Comparison of ENCODE assay signal across 10 cellular contexts in genomic region chr21:35050348-35051286, GRCh38. TPM values are rescaled to one million over a fixed set of nuclear protein-coding genes. Genes with fewer than 3 reads are reported as not detected.
A peak's percentile ranks its signal among the peaks of the same experiment; 100 is the strongest.
DNase-seq lines count a peak whose midpoint lies in the region; ATAC-seq and TF ChIP-seq lines count a peak whose summit lies in the region.
"Had no signal": no experiment of that assay in that cellular context is flagged by ENCODE, and none has a peak within 500 bp of the region (broad histone marks: within the 10 kb centered on the region; RNA-seq: fewer than 3 reads in every experiment).

No MANE protein-coding gene starts in this region.

- intact Hi-C loops in heart left ventricle (cut with DNase I) (loop anchor here in 8 of 10 donors (1.0 to 10.0 kb wide), 11 partner anchors 156 to 894 kb away; no protein-coding TSS in a partner anchor), heart right ventricle (cut with DNase I) (loop anchor here in 8 of 10 donors (1.0 to 10.0 kb wide), 9 partner anchors 347 to 977 kb away; no protein-coding TSS in a partner anchor), transverse colon (cut with DNase I; ENCODE audit: low total_unique reads) (loop anchor here (5.0 kb wide), 1 partner anchor 272 kb away; no protein-coding TSS in a partner anchor), testis (cut with DNase I; ENCODE audit: low total_unique reads) (no loop called here), uterus (cut with DNase I; ENCODE audit: low total_unique reads) (no loop called here)

- peak overlapping the region; percentile 69 for H3K9ac ChIP-seq in OCI-LY3 (ENCODE audit: low read length)

- ATAC-seq in heart left ventricle: no peak
- ATAC-seq in heart right ventricle: no peak

- in situ Hi-C loops in transverse colon (cut with MboI; ENCODE audit: low pct_ligation_motif_present in 1 of 4, low pct_unique_long_range_greater_than_20kb in 1 of 4, low sequenced_read_pairs in 3 of 4): loop anchor here in 1 of 4 donors (25.0 kb wide), 1 partner anchor 137 kb away; no protein-coding TSS in a partner anchor

- H3K9me3 ChIP-seq in heart left ventricle (no peaks in the 10 kb centered on the region), heart right ventricle (no peaks in the 10 kb centered on the region), OCI-LY3 (ENCODE audit: insufficient read depth, low read length) (no peaks in the 10 kb centered on the region), transverse colon (no peaks in the 10 kb centered on the region), testis (no peaks in the 10 kb centered on the region), WERI-Rb-1 (ENCODE audit: severe bottlenecking) (peaks cover 10% of the 10 kb centered on the region), uterus (no peaks in the 10 kb centered on the region)

- H3K4me1 ChIP-seq in heart left ventricle (peaks cover 0 to 55% (median 12%) of the 10 kb centered on the region in 12 donors), heart right ventricle (peaks cover 3 to 56% (median 10%) of the 10 kb centered on the region in 9 donors), OCI-LY3 (ENCODE audit: low read length) (peaks cover 67% of the 10 kb centered on the region), transverse colon (peaks cover 15 to 42% (median 28%) of the 10 kb centered on the region in 4 donors), testis (no peaks in the 10 kb centered on the region), uterus (no peaks in the 10 kb centered on the region)

- peak overlapping the region in 7 of 12 donors; percentile 2 to 76 (median 37) for H3K27ac ChIP-seq in heart left ventricle
- H3K27ac ChIP-seq in heart right ventricle: peak overlapping the region in 5 of 10 donors; percentile 16 to 73 (median 49)
- H3K27ac ChIP-seq in OCI-LY3 (ENCODE audit: low read length): peak overlapping the region; percentile 94
- peak overlapping the region; percentile 72 to 77 (median 73) for H3K27ac ChIP-seq in transverse colon
- H3K27ac ChIP-seq in testis: no peak overlapping the region
- no peak overlapping the region for H3K27ac ChIP-seq in WERI-Rb-1
- peak overlapping the region in 1 of 2 donors; percentile 11 for H3K27ac ChIP-seq in uterus
- H3K27ac ChIP-seq: SK-N-MC had no signal

- TF ChIP-seq EP300 in transverse colon (IDR thresholded peaks at IDR 0.05; ENCODE audit: low read depth): no peak

- no peak overlapping the region for H2AFZ ChIP-seq in OCI-LY3 (ENCODE audit: low read depth, low read length)

- H3K79me2 ChIP-seq in OCI-LY3 (ENCODE audit: low read length): peaks cover 29% of the 10 kb centered on the region

- H3K36me3 ChIP-seq in heart left ventricle (no peaks in the 10 kb centered on the region), heart right ventricle (no peaks in the 10 kb centered on the region), OCI-LY3 (replicated peaks; ENCODE audit: low read depth, low read length) (peaks cover 11% of the 10 kb centered on the region), transverse colon (no peaks in the 10 kb centered on the region), testis (ENCODE audit: low read depth, missing control alignments) (no peaks in the 10 kb centered on the region), WERI-Rb-1 (no peaks in the 10 kb centered on the region), uterus (no peaks in the 10 kb centered on the region)

- peak overlapping the region; percentile 97 for H3K4me2 ChIP-seq in OCI-LY3 (ENCODE audit: low read length)

- peaks cover 10% of the 10 kb centered on the region; the same call in 1 of the 2 replicates for H4K20me1 ChIP-seq in OCI-LY3 (ENCODE audit: insufficient read depth, low read length)

- H3K4me3 ChIP-seq in heart left ventricle: no peak overlapping the region
- no peak overlapping the region for H3K4me3 ChIP-seq in heart right ventricle
- peak overlapping the region; percentile 89 for H3K4me3 ChIP-seq in OCI-LY3 (ENCODE audit: low read length)
- no peak overlapping the region for H3K4me3 ChIP-seq in fibroblast of mammary gland (ENCODE audit: control insufficient read depth, low read depth, low read length)
- no peak overlapping the region for H3K4me3 ChIP-seq in transverse colon
- H3K4me3 ChIP-seq in testis: no peak overlapping the region
- no peak overlapping the region for H3K4me3 ChIP-seq in WERI-Rb-1 (ENCODE audit: low read depth, low read length)
- no peak overlapping the region for H3K4me3 ChIP-seq in uterus
- H3K4me3 ChIP-seq: SK-N-MC had no signal

- 80 to 84% (median 80%) methylated on average over 15 of the region's 15 CpGs for WGBS in heart left ventricle, 4 donors
- 82 to 85% methylated on average over 15 of the region's 15 CpGs for WGBS in heart right ventricle, 2 donors
- WGBS in transverse colon (ENCODE audit: low coverage in 1 of 2), 2 donors: 50 to 52% methylated on average over 13 to 15 of the region's 15 CpGs
- 87% methylated on average over 15 of the region's 15 CpGs for WGBS in testis, 2 donors

- TF ChIP-seq POLR2A in heart left ventricle (IDR thresholded peaks at IDR 0.05) (no peak), transverse colon (IDR thresholded peaks at IDR 0.05) (no peak), testis (IDR thresholded peaks at IDR 0.05) (no peak), uterus (IDR thresholded peaks at IDR 0.05) (no peak)

- TF ChIP-seq CTCF in heart left ventricle (IDR thresholded peaks at IDR 0.05) (no peak), heart right ventricle (IDR thresholded peaks at IDR 0.05) (no peak), OCI-LY3 (IDR thresholded peaks at IDR 0.05; ENCODE audit: low read depth, low read length) (no peak), fibroblast of mammary gland (conservative IDR thresholded peaks at IDR 0.05; ENCODE audit: control insufficient read depth, insufficient read depth, low read depth, low read length) (no peak), transverse colon (IDR thresholded peaks at IDR 0.05) (no peak), testis (IDR thresholded peaks at IDR 0.05) (no peak), WERI-Rb-1 (IDR thresholded peaks at IDR 0.05; ENCODE audit: low read depth, low read length) (no peak), uterus (IDR thresholded peaks at IDR 0.05) (no peak)

- DNase-seq in heart left ventricle (no peak), heart right ventricle (no peak), fibroblast of mammary gland (ENCODE audit: low read depth) (peak; percentile 40), transverse colon (no peak), testis (no peak), WERI-Rb-1 (no peak), uterus (no peak)
- DNase-seq: DMS79 had no signal

- peaks cover 0 to 3% (median 0%) of the 10 kb centered on the region in 9 donors for H3K27me3 ChIP-seq in heart left ventricle
- peaks cover 0 to 28% (median 7%) of the 10 kb centered on the region in 7 donors for H3K27me3 ChIP-seq in heart right ventricle
- peaks cover 7% of the 10 kb centered on the region; the same call in 1 of the 2 replicates for H3K27me3 ChIP-seq in OCI-LY3 (ENCODE audit: low read depth, low read length)
- no peaks in the 10 kb centered on the region for H3K27me3 ChIP-seq in transverse colon
- H3K27me3 ChIP-seq in testis: no peaks in the 10 kb centered on the region
- H3K27me3 ChIP-seq in WERI-Rb-1 (ENCODE audit: insufficient read depth, low read depth, severe bottlenecking): peaks cover 96% of the 10 kb centered on the region
- no peaks in the 10 kb centered on the region for H3K27me3 ChIP-seq in uterus

RNA-seq across cellular contexts. Expression of gene RUNX1, which starts 1.5 kb away (rescaled TPM):
- total RNA-seq in heart left ventricle: 10 to 100 TPM in 2 of 9 donors, 1 to 10 TPM in 7; 1.5 to 54.5 (median 4.9) TPM
- 1 to 10 TPM in 1 of 2 donors, under 1 TPM in 1; 0.61 to 1.9 TPM for polyA plus RNA-seq in heart left ventricle
- total RNA-seq in heart right ventricle: 10 to 100 TPM in 1 of 10 donors, 1 to 10 TPM in 9; 2.1 to 29.3 (median 4.4) TPM
- under 1 TPM; 0.88 to 0.93 TPM for polyA plus RNA-seq in heart right ventricle
- 10 to 100 TPM in 3 of 4 donors, 1 to 10 TPM in 1; 8.3 to 60.1 (median 34.7) TPM for total RNA-seq in transverse colon
- 10 to 100 TPM; 24.3 to 28.7 TPM for total RNA-seq in testis
- 11.1 TPM for polyA plus RNA-seq in testis (ENCODE audit: insufficient read depth, low read depth, low replicate concordance)
- total RNA-seq in uterus: 10 to 100 TPM in 1 of 4 donors, 1 to 10 TPM in 2, under 1 TPM in 1; under 0.01 to 13.2 (median 8.7) TPM

Comparison
In these comparisons a context has a peak if more than half of its experiments do, and no peak if none do; other contexts are left out.
1. H3K27ac ChIP-seq: peak in heart left ventricle (7 of 12), OCI-LY3 (single experiment) and transverse colon (4 of 4); none in testis (0 of 2) and WERI-Rb-1 (single experiment).
2. intact Hi-C loops: an anchor here in heart left ventricle (1.0 to 10.0 kb wide), heart right ventricle (1.0 to 10.0 kb wide) and transverse colon (5.0 kb wide); none called in testis and uterus.